8 cellular contexts compared by ENCODE assay signal in genomic region chr3:2098398-2099027, GRCh38. TPM values are rescaled to one million over a fixed set of nuclear protein-coding genes. Genes with fewer than 3 reads are reported as not detected.
DNase-seq lines count a peak whose midpoint lies in the region; ATAC-seq, FAIRE-seq and TF ChIP-seq lines count a peak whose summit lies in the region.

TSS of gene CNTN4 (plus strand) at chr3:2098866.

- H3K4me2 ChIP-seq in A549 = peak within 1 kb of the TSS; percentile 83

- DNase-seq in A549 (ENCODE audit: low read depth in 1 of 2, low spot score in 1 of 2) = peak; percentile 23 to 38
- peak; percentile 61 to 76 for DNase-seq in HAP-1 (ENCODE audit: low spot score in 2 of 2)
- DNase-seq in NCI-H774 (lab: John Stamatoyannopoulos, UW) = peak; percentile 89
- peak; percentile 92 for DNase-seq in ecto neural progenitor cell (ENCODE audit: low spot score)
- peak; percentile 51 for DNase-seq in mucosa of gallbladder (ENCODE audit: low spot score)
- DNase-seq in transverse colon = peak; percentile 84

- no peak for FAIRE-seq in A549 (lab: Jason Lieb, UNC)

- no peak for TF ChIP-seq POLR2A in A549 (IDR thresholded peaks at IDR 0.05; ENCODE audit: low read length)
- TF ChIP-seq POLR2A in transverse colon (IDR thresholded peaks at IDR 0.05) = peak; percentile 29

- POLR2A ChIA-PET in A549 (lab: Yijun Ruan, JAX) = no interaction called here

- in situ Hi-C loops in HAP-1 (cut with MboI; ENCODE audit: low sequenced_read_pairs) = no loop called here
- in situ Hi-C loops in transverse colon (cut with MboI; ENCODE audit: low pct_ligation_motif_present in 1 of 4, low pct_unique_long_range_greater_than_20kb in 1 of 4, low sequenced_read_pairs in 3 of 4) = no loop called here

- ATAC-seq in A549 (peak; percentile 83 to 94), esophagus mucosa (no peak), HG02763 (IDR thresholded peaks at IDR 0.05; ENCODE audit: unreplicated experiment) (no peak)

- TF ChIP-seq CTCF in A549 (IDR thresholded peaks at IDR 0.05) = no peak
- TF ChIP-seq CTCF in transverse colon (IDR thresholded peaks at IDR 0.05) = peak; percentile 28 to 61 (median 34)

- CTCF ChIA-PET in A549 (lab: Yijun Ruan, JAX) = no interaction called here

- WGBS in A549 (ENCODE audit: missing lambda C conversion rate) = no CpG with 5 or more reads among the region's 86 CpGs
- 14% methylated on average over 49 of the region's 86 CpGs; no CpG with 5 or more reads in 1 of the 2 donors for whole genome bisulfite sequencing in transverse colon (ENCODE audit: low coverage in 1 of 2), 2 donors

- TF ChIP-seq RAD21 in A549 (conservative IDR thresholded peaks at IDR 0.05 in 1 of 2, IDR thresholded peaks at IDR 0.05 in 1 of 2) = no peak

- no peaks in the 10 kb centered on the region for H3K9me3 ChIP-seq in A549
- H3K9me3 ChIP-seq in HAP-1 = no peaks in the 10 kb centered on the region
- H3K9me3 ChIP-seq in transverse colon = no peaks in the 10 kb centered on the region

- peaks cover 14% of the 10 kb centered on the region for H3K27me3 ChIP-seq in HAP-1 (ENCODE audit: low read depth)
- peaks cover 25% of the 10 kb centered on the region for H3K27me3 ChIP-seq in transverse colon

- H3K4me3 ChIP-seq in A549 (peak within 1 kb of the TSS; percentile 42), HAP-1 (peak within 1 kb of the TSS; percentile 17; the same call in 1 of the 2 replicates), transverse colon (peak within 1 kb of the TSS; percentile 55 to 73 (median 68))

- TF ChIP-seq EP300 in A549 (IDR thresholded peaks at IDR 0.05) (no peak), transverse colon (IDR thresholded peaks at IDR 0.05; ENCODE audit: low read depth) (no peak)

- intact Hi-C loops in transverse colon (cut with DNase I; ENCODE audit: low total_unique reads) = no loop called here

- H3K4me1 ChIP-seq in A549 (no peaks in the 10 kb centered on the region), HAP-1 (no peaks in the 10 kb centered on the region), transverse colon (peaks cover 0 to 12% (median 6%) of the 10 kb centered on the region in 4 donors)

- H3K36me3 ChIP-seq in HAP-1 (replicated peaks) (no peaks in the 10 kb centered on the region), transverse colon (no peaks in the 10 kb centered on the region)

- H3K27ac ChIP-seq in A549 = no peak within 1 kb of the TSS
- peak within 1 kb of the TSS; percentile 82 to 86 (median 84) for H3K27ac ChIP-seq in transverse colon

TF ChIP-seq in A549, 52 proteins besides CTCF, POLR2A, EP300 and RAD21:
- TF ChIP-seq HMGXB4 (CRISPR knock-in tag; IDR thresholded peaks at IDR 0.05; ENCODE audit: borderline replicate concordance) (no peak), BHLHE40 (IDR thresholded peaks at IDR 0.05; ENCODE audit: low read depth, low read length) (no peak), TFCP2L1 (CRISPR knock-in tag; IDR thresholded peaks at IDR 0.05) (no peak)

RNA-seq across cellular contexts. Expression of gene CNTN4, which starts in this region (rescaled TPM):
- polyA plus RNA-seq in A549 (2011; rRNA removed) = 0.03 and 0.05 TPM in 2 replicates
- not detected in 2 replicates for polyA plus RNA-seq in A549 (2012; cell fraction: cytosol; rRNA removed)
- not detected in 2 replicates for polyA plus RNA-seq in A549 (2012; cell fraction: nucleus; rRNA removed)
- polyA plus RNA-seq in A549 (2017; fragmentation: RNase III; extraction: RNeasy Plus Mini Kit Qiagen cat#74134 plus additional on column Dnase treatment) = not detected in 3 replicates
- polyA minus RNA-seq in A549 (2011; rRNA and poly(A)+ RNA removed) = 0.10 TPM in 1 of 2 replicates, not detected in the other
- total RNA-seq in mucosa of gallbladder = 5.2 TPM
- 10 to 100 TPM; 17.6 to 49.0 (median 17.8) TPM for total RNA-seq in transverse colon
- 0.68 TPM for total RNA-seq in esophagus mucosa

Comparison
In these comparisons a context has a peak if more than half of its experiments do, and no peak if none do; other contexts are left out.
1. Peak in DNase-seq, ATAC-seq, H3K4me3 ChIP-seq and H3K4me2 ChIP-seq in A549; RNA of the gene not detected or under 1 TPM.
2. DNase-seq: peak in every context shown above with its lines; median percentile 92 in ecto neural progenitor cell; 89 in NCI-H774; 84 in transverse colon; 68 in HAP-1; 51 in mucosa of gallbladder; 30 in A549.
3. H3K27ac ChIP-seq: peak in transverse colon (4 of 4); none in A549 (0 of 2).
4. H3K4me3 ChIP-seq: peak in every context shown above with its lines; median percentile 68 in transverse colon; 42 in A549; 17 in HAP-1.